Comparison of ENCODE assay signal across 2 cellular contexts in genomic region chr9:132134085-132134484, GRCh38. TPM values are rescaled to one million over a fixed set of nuclear protein-coding genes. Genes with fewer than 3 reads are reported as not detected.
"Had no signal": no experiment of that assay in that cellular context is flagged by ENCODE, and none has a peak within 500 bp of the region (broad histone marks: within the 10 kb centered on the region; RNA-seq: fewer than 3 reads in every experiment).

No MANE protein-coding gene starts in this region.

RNA-seq across cellular contexts. Expression of gene NTNG2, which starts 27.8 kb away (rescaled TPM):
- total RNA-seq: dermis blood vessel endothelial cell, epithelial cell of proximal tubule had no signal
